ENCODE assay signal across 10 cellular contexts in the genomic region with DNA sequence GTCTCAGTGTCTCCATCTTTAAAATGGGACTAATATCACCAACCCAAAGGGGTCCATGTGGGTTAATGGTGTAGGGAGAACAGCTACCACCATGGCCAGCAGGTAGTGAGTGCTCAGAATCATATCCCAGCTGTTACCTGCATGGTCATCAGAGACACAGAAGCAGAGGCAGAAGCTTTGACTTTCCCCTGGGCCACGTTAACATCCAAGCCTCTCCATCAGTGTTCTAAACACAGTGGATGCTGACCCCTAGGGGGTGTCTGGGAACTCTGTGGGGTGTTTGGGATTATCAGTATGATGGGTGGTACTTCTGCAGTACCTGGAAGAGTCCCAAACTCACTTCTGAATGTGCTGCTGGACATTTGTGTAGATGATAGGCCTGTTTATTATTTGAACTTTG.
DNase-seq lines count a peak whose midpoint lies in the region; ATAC-seq, FAIRE-seq and TF ChIP-seq lines count a peak whose summit lies in the region.
"Had no signal": no experiment of that assay in that cellular context is flagged by ENCODE, and none has a peak within 500 bp of the region (broad histone marks: within the 10 kb centered on the region; RNA-seq: fewer than 3 reads in every experiment).

No MANE protein-coding gene starts in this region.

- H2BK5ac ChIP-seq in H9 (ENCODE audit: insufficient read length, low read length) = no peak overlapping the region

- no peak overlapping the region for H2AK5ac ChIP-seq in H9 (ENCODE audit: insufficient read length, low read length)

- H3K27ac ChIP-seq in H9 (ENCODE audit: insufficient read length, low read depth, low read length) = no peak overlapping the region
- H3K27ac ChIP-seq in neural progenitor cell = no peak overlapping the region
- H3K27ac ChIP-seq: foreskin keratinocyte had no signal

- no peak overlapping the region for H3K4ac ChIP-seq in H9 (ENCODE audit: low read depth, low read length)

- H2BK120ac ChIP-seq in H9 (ENCODE audit: low read depth, low read length, poor library complexity, severe bottlenecking) = no peak overlapping the region

- H3K79me2 ChIP-seq in H9 (ENCODE audit: insufficient read depth, low read length) (no peaks in the 10 kb centered on the region), neural progenitor cell (ENCODE audit: low read depth) (no peaks in the 10 kb centered on the region)

- no peaks in the 10 kb centered on the region for H3F3A ChIP-seq in neural progenitor cell (ENCODE audit: low read depth)

- H2BK12ac ChIP-seq in H9 (ENCODE audit: insufficient read length, low read depth, low read length) = no peak overlapping the region

- no peak for DNase-seq in activated naive CD4-positive, alpha-beta T cell treated with anti-CD3 and anti-CD28 coated beads, Interleukin-2, amount 10 ng/mL, durations not matched to agents 7 days and 5 days
- DNase-seq in activated naive CD4-positive, alpha-beta T cell treated with anti-CD3 and anti-CD28 coated beads, Interleukin-2, amount 50 U/mL, for 16 hours = no peak
- DNase-seq in H9 (no peak), OCI-M1 (lab: John Stamatoyannopoulos, UW) (peak; percentile 17), neural progenitor cell (ENCODE audit: low spot score) (no peak), hippocampal formation (lab: John Stamatoyannopoulos, UW) (no peak), HTR-8/SVneo (ENCODE audit: insufficient read length, low spot score) (no peak)
- DNase-seq: foreskin keratinocyte; NK-92 treated with Interleukin-12 subunit alpha and Interleukin-12 subunit beta, amount 100 ng/mL, for 24 hours had no signal

- H3K4me2 ChIP-seq in H9 (ENCODE audit: insufficient read depth, insufficient read length, low read length) (no peak overlapping the region), neural progenitor cell (no peak overlapping the region)

- FAIRE-seq in HTR-8/SVneo (lab: Jason Lieb, UNC) = no peak

- no peaks in the 10 kb centered on the region for H3K9me3 Mint-ChIP-seq in activated naive CD4-positive, alpha-beta T cell treated with anti-CD3 and anti-CD28 coated beads, Interleukin-2, amount 10 ng/mL, durations not matched to agents 7 days and 5 days
- H3K9me3 Mint-ChIP-seq in H9 (no peaks in the 10 kb centered on the region), neural progenitor cell (no peaks in the 10 kb centered on the region)

- WGBS in H9 (ENCODE audit: extremely low coverage, insufficient read length, low lambda C conversion rate) = no CpG with 5 or more reads among the region's 1 CpG

- no peak overlapping the region for H4K5ac ChIP-seq in H9 (ENCODE audit: insufficient read length, low read depth, low read length)

- H3K79me1 ChIP-seq in H9 (ENCODE audit: insufficient read depth, low read depth, low read length, poor library complexity, severe bottlenecking) = no peaks in the 10 kb centered on the region

- no peaks in the 10 kb centered on the region for H3K27me3 ChIP-seq in H9 (ENCODE audit: insufficient read depth, low read length)
- H3K27me3 ChIP-seq in neural progenitor cell = no peaks in the 10 kb centered on the region
- H3K27me3 ChIP-seq: foreskin keratinocyte had no signal

- no peak overlapping the region for H3K4me3 ChIP-seq in neural progenitor cell

- H3K36me3 Mint-ChIP-seq in activated naive CD4-positive, alpha-beta T cell treated with anti-CD3 and anti-CD28 coated beads, Interleukin-2, amount 10 ng/mL, durations not matched to agents 7 days and 5 days = no peaks in the 10 kb centered on the region
- no peaks in the 10 kb centered on the region; a peak in 1 of 7 replicates for H3K36me3 Mint-ChIP-seq in H9 (ENCODE audit: insufficient read depth in 1 of 3, low read depth in 3 of 3)
- no peaks in the 10 kb centered on the region for H3K36me3 Mint-ChIP-seq in neural progenitor cell

- no peak overlapping the region for H3K56ac ChIP-seq in H9 (ENCODE audit: insufficient read length, low read depth, low read length)

- no peak for ATAC-seq in GM21576 (IDR thresholded peaks at IDR 0.05; ENCODE audit: unreplicated experiment)
- ATAC-seq: foreskin keratinocyte had no signal

- H3K23me2 ChIP-seq in H9 (ENCODE audit: insufficient read length, low read depth, low read length, poor library complexity, severe bottlenecking) = no peaks in the 10 kb centered on the region

- no peak overlapping the region for H4K8ac ChIP-seq in H9 (replicated peaks; ENCODE audit: insufficient read length, low read depth, low read length)

- CTCF ChIA-PET in activated naive CD4-positive, alpha-beta T cell treated with anti-CD3 and anti-CD28 coated beads, Interleukin-2, amount 10 ng/mL, durations not matched to agents 7 days and 5 days (lab: Charles Lee) = interaction anchor here (0.6 to 1.3 kb wide), 3 partner anchors 27 to 221 kb away, joined by 3 to 6 read pairs (median 3); no protein-coding TSS in a partner anchor

- H3K9me3 ChIP-seq in H9 (ENCODE audit: control insufficient read depth, low read depth, low read length) = no peaks in the 10 kb centered on the region
- no peaks in the 10 kb centered on the region for H3K9me3 ChIP-seq in neural progenitor cell (ENCODE audit: low read depth)

- H4K20me1 ChIP-seq in H9 (ENCODE audit: control insufficient read depth, insufficient read depth, insufficient read length) (no peaks in the 10 kb centered on the region), neural progenitor cell (ENCODE audit: low read depth) (no peaks in the 10 kb centered on the region)

- H3K4me1 ChIP-seq in H9 (ENCODE audit: insufficient read depth, low read length) (peaks cover 2% of the 10 kb centered on the region; the same call in 1 of the 2 replicates), neural progenitor cell (no peaks in the 10 kb centered on the region)
- H3K4me1 ChIP-seq: foreskin keratinocyte had no signal

- H3K14ac ChIP-seq in H9 (ENCODE audit: insufficient read depth, low read length) = no peak overlapping the region

- H3K4me1 Mint-ChIP-seq in activated naive CD4-positive, alpha-beta T cell treated with anti-CD3 and anti-CD28 coated beads, Interleukin-2, amount 10 ng/mL, durations not matched to agents 7 days and 5 days = peaks cover 13% of the 10 kb centered on the region
- peaks cover 7 to 9% of the 10 kb centered on the region in 2 experiments; a peak in 3 of 4 replicates for H3K4me1 Mint-ChIP-seq in H9
- no peaks in the 10 kb centered on the region for H3K4me1 Mint-ChIP-seq in neural progenitor cell

- no peak overlapping the region for H3K18ac ChIP-seq in H9 (ENCODE audit: insufficient read length, low read depth, low read length)

- H3T11ph ChIP-seq in H9 (ENCODE audit: low read length) = no peak overlapping the region

- peak; percentile 38; the same call in 1 of the 3 replicates for TF ChIP-seq CTCF in H9 (conservative IDR thresholded peaks at IDR 0.05)
- peak; percentile 14 for TF ChIP-seq CTCF in neural progenitor cell (IDR thresholded peaks at IDR 0.05)

- H3K27me3 Mint-ChIP-seq in activated naive CD4-positive, alpha-beta T cell treated with anti-CD3 and anti-CD28 coated beads, Interleukin-2, amount 10 ng/mL, durations not matched to agents 7 days and 5 days = peaks cover 18% of the 10 kb centered on the region
- H3K27me3 Mint-ChIP-seq in H9 (ENCODE audit: low read depth) (no peaks in the 10 kb centered on the region), neural progenitor cell (ENCODE audit: insufficient read depth, low read depth) (peaks cover 3% of the 10 kb centered on the region)

- no peaks in the 10 kb centered on the region for H3K36me3 ChIP-seq in neural progenitor cell

- no peak overlapping the region for H3K4me3 Mint-ChIP-seq in activated naive CD4-positive, alpha-beta T cell treated with anti-CD3 and anti-CD28 coated beads, Interleukin-2, amount 10 ng/mL, durations not matched to agents 7 days and 5 days
- H3K4me3 Mint-ChIP-seq in H9 (no peak overlapping the region), neural progenitor cell (no peak overlapping the region)

- no peak overlapping the region for H3K23ac ChIP-seq in H9 (ENCODE audit: insufficient read length, low read depth, low read length)

- H2BK15ac ChIP-seq in H9 (ENCODE audit: low read depth, low read length) = no peak overlapping the region

- peak overlapping the region; percentile 39 for H3K27ac Mint-ChIP-seq in activated naive CD4-positive, alpha-beta T cell treated with anti-CD3 and anti-CD28 coated beads, Interleukin-2, amount 10 ng/mL, durations not matched to agents 7 days and 5 days
- H3K27ac Mint-ChIP-seq in H9 (no peak overlapping the region), neural progenitor cell (no peak overlapping the region)

- no peak overlapping the region for H4K91ac ChIP-seq in H9 (ENCODE audit: insufficient read length, low read depth, low read length)

- no peak overlapping the region for H2AFZ ChIP-seq in H9 (ENCODE audit: low read length)
- no peak overlapping the region for H2AFZ ChIP-seq in neural progenitor cell (replicated peaks)

- no peak overlapping the region for H2BK20ac ChIP-seq in H9 (ENCODE audit: low read depth, low read length, poor library complexity, severe bottlenecking)

- H3K9ac ChIP-seq in H9 (ENCODE audit: extremely low read depth, insufficient read length, low read length) = no peak overlapping the region
- H3K9ac ChIP-seq in neural progenitor cell = no peak overlapping the region
